Comparison of ENCODE assay signal across 9 cellular contexts in the genomic region with DNA sequence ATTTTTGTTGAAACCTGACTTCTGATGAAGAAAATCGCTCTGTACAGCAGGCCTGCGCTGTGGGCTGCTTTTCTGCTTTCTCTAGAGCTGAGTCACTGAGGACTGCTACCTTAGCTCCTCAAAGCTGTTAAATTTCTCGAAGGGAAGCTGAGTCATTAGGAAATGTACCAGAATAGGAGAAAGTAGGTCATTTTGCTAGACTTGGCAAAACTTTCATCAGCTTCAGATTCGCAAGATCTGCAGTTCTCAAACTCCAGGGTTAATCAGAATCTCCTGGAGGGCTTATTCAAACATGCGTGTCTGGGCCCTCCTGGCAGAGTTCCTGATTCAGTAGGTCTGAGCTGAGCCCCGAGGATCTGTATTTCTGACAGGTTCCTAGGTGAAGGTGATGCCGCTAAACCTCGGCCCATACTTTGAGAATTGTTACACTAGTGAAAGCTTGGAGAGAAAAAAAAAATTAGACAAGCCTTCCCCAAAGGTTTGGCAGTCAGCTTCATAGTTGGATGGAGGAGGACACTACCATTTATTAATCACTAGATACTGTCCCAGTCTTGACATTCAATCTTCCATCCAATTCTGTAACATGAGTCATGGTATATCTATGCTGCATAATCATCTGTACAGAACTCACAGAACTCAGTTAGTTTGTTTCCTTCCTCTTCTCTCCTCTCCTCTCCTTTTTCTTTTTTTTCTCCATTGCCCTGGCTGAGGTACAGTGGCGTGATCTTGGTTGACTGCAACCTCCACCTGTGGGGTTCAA.
A peak's percentile ranks its signal among the peaks of the same experiment; 100 is the strongest.
DNase-seq lines count a peak whose midpoint lies in the region; ATAC-seq and TF ChIP-seq lines count a peak whose summit lies in the region.
"Had no signal": no experiment of that assay in that cellular context is flagged by ENCODE, and none has a peak within 500 bp of the region (broad histone marks: within the 10 kb centered on the region; RNA-seq: fewer than 3 reads in every experiment).

No MANE protein-coding gene starts in this region.

- H3K27me3 Mint-ChIP-seq in brain = peaks cover 3% of the 10 kb centered on the region
- H3K27me3 Mint-ChIP-seq: T-cell had no signal

- H3K36me3 ChIP-seq in left ventricle myocardium inferior (no peaks in the 10 kb centered on the region), lung (ENCODE audit: control insufficient read depth in 2 of 2, insufficient read depth in 2 of 2, low read length in 2 of 2) (no peaks in the 10 kb centered on the region), uterus (no peaks in the 10 kb centered on the region)

- H3K4me3 ChIP-seq in left ventricle myocardium inferior (no peak overlapping the region), lung (no peak overlapping the region), uterus (no peak overlapping the region)

- H3K27me3 ChIP-seq in left ventricle myocardium inferior (ENCODE audit: low read depth) (no peaks in the 10 kb centered on the region), lung (ENCODE audit: control insufficient read depth, insufficient read depth) (no peaks in the 10 kb centered on the region), uterus (no peaks in the 10 kb centered on the region)

- intact Hi-C loops in Right ventricle myocardium superior (cut with DNase I) = no loop called here
- intact Hi-C loops in left ventricle myocardium inferior (cut with micrococcal nuclease) = no loop called here
- intact Hi-C loops in uterus (cut with DNase I; ENCODE audit: low total_unique reads) = no loop called here

- ATAC-seq in Right ventricle myocardium superior (ENCODE audit: poor library complexity) (peak; percentile 64), lung (ENCODE audit: insufficient read depth, low FRiP score) (peak; percentile 83)

- peak overlapping the region in 3 of 5 experiments; percentile 71 to 80 (median 77) for H3K27ac Mint-ChIP-seq in brain

- H3K4me1 ChIP-seq in left ventricle myocardium inferior = peaks cover 5% of the 10 kb centered on the region
- H3K4me1 ChIP-seq in lung (ENCODE audit: control insufficient read depth in 2 of 2, insufficient read depth in 2 of 2, low read length in 2 of 2) = peaks cover 2 to 3% of the 10 kb centered on the region in 2 donors
- H3K4me1 ChIP-seq in uterus = peaks cover 0 to 5% of the 10 kb centered on the region in 2 donors

- H3K27ac ChIP-seq in left ventricle myocardium inferior (replicated peaks) = no peak overlapping the region
- H3K27ac ChIP-seq in lung (ENCODE audit: low read depth in 1 of 2, low read length in 1 of 2) = peak overlapping the region in 1 of 2 donors; percentile 19
- H3K27ac ChIP-seq in uterus = peak overlapping the region; percentile 57 to 67

- CTCF ChIA-PET in GM10248 (lab: Yijun Ruan, JAX) = no interaction called here

- no peak for TF ChIP-seq POLR2A in uterus (IDR thresholded peaks at IDR 0.05)

- WGBS in lung, 2 donors = 59% methylated on average over 9 of the region's 9 CpGs

- no peaks in the 10 kb centered on the region for H3K9me3 ChIP-seq in left ventricle myocardium inferior (replicated peaks)
- no peaks in the 10 kb centered on the region for H3K9me3 ChIP-seq in lung (ENCODE audit: control insufficient read depth in 2 of 2, insufficient read depth in 1 of 2, low read length in 1 of 2)
- H3K9me3 ChIP-seq in uterus = no peaks in the 10 kb centered on the region

- TF ChIP-seq CTCF in left ventricle myocardium inferior (IDR thresholded peaks at IDR 0.05; ENCODE audit: borderline replicate concordance) (no peak), brain (conservative IDR thresholded peaks at IDR 0.05) (no peak), lung (IDR thresholded peaks at IDR 0.05; ENCODE audit: control extremely low read depth, extremely low read depth) (no peak), uterus (IDR thresholded peaks at IDR 0.05) (no peak), GM10248 (IDR thresholded peaks at IDR 0.05; ENCODE audit: control extremely low read depth, extremely low read depth, low read depth, missing control alignments) (no peak)

- H3K4me3 Mint-ChIP-seq in brain = peak overlapping the region in 1 of 5 experiments; percentile 36
- H3K4me3 Mint-ChIP-seq: T-cell had no signal

- peaks cover 22% of the 10 kb centered on the region for H3K4me1 Mint-ChIP-seq in brain

- H3K9me3 Mint-ChIP-seq in brain = peaks cover 0 to 2% (median 0%) of the 10 kb centered on the region in 5 experiments
- H3K9me3 Mint-ChIP-seq: T-cell had no signal

- POLR2A ChIA-PET in GM10248 (lab: Yijun Ruan, JAX) = no interaction called here

- DNase-seq in Right ventricle myocardium superior = peak; percentile 48
- no peak for DNase-seq in left ventricle myocardium inferior
- no peak for DNase-seq in lung (ENCODE audit: low spot score)
- DNase-seq in uterus = peak; percentile 47 to 58
- DNase-seq in DMS53 (lab: John Stamatoyannopoulos, UW) = no peak
- DNase-seq in GM10248 (ENCODE audit: extremely low spot score) = no peak
- DNase-seq in DMS 273 treated with DMSO at 0.1 percent for 48 hours (lab: John Stamatoyannopoulos, UW) = no peak
- DNase-seq: T-cell had no signal

- no peaks in the 10 kb centered on the region for H3K36me3 Mint-ChIP-seq in brain
- H3K36me3 Mint-ChIP-seq: T-cell had no signal

Comparison
In these comparisons a context has a peak if more than half of its experiments do, and no peak if none do; other contexts are left out.
1. DNase-seq: peak in Right ventricle myocardium superior (single experiment) and uterus (2 of 2); none in left ventricle myocardium inferior (single experiment), lung (single experiment), DMS53 (single experiment), GM10248 (single experiment) and DMS 273 treated with DMSO at 0.1 percent for 48 hours (single experiment).